ENCODE assay signal across 5 cellular contexts in the genomic region with DNA sequence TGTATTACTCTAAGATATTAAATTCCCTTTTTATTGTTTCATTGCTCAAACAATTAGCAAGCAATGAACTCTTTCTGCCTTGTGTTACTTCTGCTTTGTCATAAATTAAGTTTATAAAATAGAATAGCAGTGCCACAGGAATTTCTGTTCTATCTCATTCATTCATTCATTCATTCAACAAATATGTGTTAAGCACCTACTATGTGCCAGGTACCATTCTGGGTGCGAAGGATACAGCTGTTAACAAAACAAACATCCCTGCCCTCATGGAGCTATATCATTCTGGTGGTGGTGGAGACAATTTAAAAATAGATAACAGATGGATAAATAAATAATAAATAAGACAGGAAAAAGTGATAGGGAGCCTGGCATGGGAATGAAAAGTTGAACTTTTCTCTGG.
"Had no signal": no experiment of that assay in that cellular context is flagged by ENCODE, and none has a peak within 500 bp of the region (broad histone marks: within the 10 kb centered on the region; RNA-seq: fewer than 3 reads in every experiment).

No MANE protein-coding gene starts in this region.

- FAIRE-seq: HTR-8/SVneo had no signal

- ATAC-seq: GM23338 had no signal

- H3K4me2 ChIP-seq: GM23338 had no signal

- H3K4me3 ChIP-seq: GM23338 had no signal

- DNase-seq: H9, HCEC 1CT, KG1 had no signal

- H2AFZ ChIP-seq: GM23338 had no signal
